Comparison of ENCODE assay signal across 26 cellular contexts in the genomic region with DNA sequence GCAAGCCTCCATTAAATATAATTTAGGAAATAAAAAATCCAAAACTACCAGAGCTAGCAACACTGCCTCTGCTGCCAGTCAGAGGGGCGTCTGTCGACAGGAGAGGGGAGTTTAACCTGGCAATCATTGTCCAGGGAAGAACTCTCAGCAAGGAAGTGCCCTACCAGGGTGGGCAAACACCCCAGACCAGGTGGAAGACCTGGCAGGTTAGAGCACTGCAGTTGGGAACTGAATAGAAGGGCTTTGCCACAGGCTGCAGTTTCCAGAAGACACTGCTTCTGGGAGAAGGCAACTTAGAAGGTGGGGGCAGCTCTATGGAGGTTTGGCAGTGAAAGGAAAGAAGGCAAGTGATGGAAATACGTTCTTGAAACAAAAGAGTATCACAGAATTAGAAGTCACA. TPM values are rescaled to one million over a fixed set of nuclear protein-coding genes. Genes with fewer than 3 reads are reported as not detected.
"Had no signal": no experiment of that assay in that cellular context is flagged by ENCODE, and none has a peak within 500 bp of the region (broad histone marks: within the 10 kb centered on the region; RNA-seq: fewer than 3 reads in every experiment).

No MANE protein-coding gene starts in this region.

- H3K27ac Mint-ChIP-seq: mesothelial cell of epicardium, natural killer cell, neural progenitor cell had no signal

- H3K27ac ChIP-seq: colonic mucosa, heart left ventricle, neural progenitor cell, right atrium auricular region, stomach, thyroid gland, upper lobe of left lung, uterus had no signal

- H3K36me3 ChIP-seq: colonic mucosa, neural progenitor cell, ovary, right atrium auricular region, stomach, thyroid gland, upper lobe of left lung, uterus had no signal

- DNase-seq: colonic mucosa; dermis blood vessel endothelial cell; foreskin melanocyte; heart left ventricle; hippocampal formation; kidney glomerular epithelial cell; mammary epithelial cell; natural killer cell; nucleus accumbens; ovary; small intestine; stimulated activated CD4-positive, alpha-beta T cell treated with anti-CD3 and anti-CD28 coated beads, Interleukin-12 subunit alpha, Interleukin-12 subunit beta, amount 100 ng/mL, for 4 hours; stimulated activated naive CD4-positive, alpha-beta T cell; stomach; substantia nigra; thyroid gland; upper lobe of left lung; uterus had no signal

- H3K4me3 ChIP-seq: colonic mucosa, heart left ventricle, neural progenitor cell, ovary, right atrium auricular region, stomach, thyroid gland, upper lobe of left lung, uterus had no signal

- H3K9me3 Mint-ChIP-seq: natural killer cell, neural progenitor cell had no signal

- H3K4me1 Mint-ChIP-seq: neural progenitor cell had no signal

- H3K4me1 ChIP-seq: colonic mucosa, uterus had no signal

- H3K27me3 ChIP-seq: colonic mucosa, heart left ventricle, neural progenitor cell, ovary, right atrium auricular region, stomach, thyroid gland, upper lobe of left lung, uterus had no signal

- H3K9me3 ChIP-seq: colonic mucosa, heart left ventricle, ovary, right atrium auricular region, stomach, thyroid gland, upper lobe of left lung, uterus had no signal

- ATAC-seq: heart left ventricle, natural killer cell had no signal

- H3K4me3 Mint-ChIP-seq: mesothelial cell of epicardium, natural killer cell, neural progenitor cell had no signal

- H3K36me3 Mint-ChIP-seq: mesothelial cell of epicardium, natural killer cell had no signal

RNA-seq across cellular contexts. Expression of a gene that starts 29.7 kb away (rescaled TPM):
- total RNA-seq: colonic mucosa, dermis blood vessel endothelial cell, epithelial cell of proximal tubule, heart left ventricle, liver, mammary epithelial cell, mesothelial cell of epicardium, mucosa of gallbladder, myocyte, natural killer cell, ovary, posterior vena cava, right atrium auricular region, thyroid gland, upper lobe of left lung, uterus had no signal
- polyA plus RNA-seq: heart left ventricle, liver, mammary epithelial cell, ovary, small intestine, stomach had no signal

RNA-seq across cellular contexts. Expression of a gene that starts 42.9 kb away (rescaled TPM):
- total RNA-seq: colonic mucosa, dermis blood vessel endothelial cell, epithelial cell of proximal tubule, heart left ventricle, liver, mammary epithelial cell, mesothelial cell of epicardium, mucosa of gallbladder, myocyte, natural killer cell, ovary, posterior vena cava, right atrium auricular region, stomach, thyroid gland, upper lobe of left lung, uterus had no signal
- polyA plus RNA-seq: heart left ventricle, liver, mammary epithelial cell, ovary, small intestine, stomach had no signal
